In genomic region chr22:37294747-37295146, GRCh38 we compare ENCODE assay signal across 25 cellular contexts. TPM values are rescaled to one million over a fixed set of nuclear protein-coding genes. Genes with fewer than 3 reads are reported as not detected.
DNase-seq lines count a peak whose midpoint lies in the region; ATAC-seq and TF ChIP-seq lines count a peak whose summit lies in the region.
"Had no signal": no experiment of that assay in that cellular context is flagged by ENCODE, and none has a peak within 500 bp of the region (broad histone marks: within the 10 kb centered on the region; RNA-seq: fewer than 3 reads in every experiment).

No MANE protein-coding gene starts in this region.

- no peaks in the 10 kb centered on the region for H3K79me2 ChIP-seq in osteoblast (ENCODE audit: insufficient read depth, low read length)

- H3K27ac ChIP-seq in osteoblast (ENCODE audit: low read depth, low read length) = no peak overlapping the region
- H3K27ac ChIP-seq: colonic mucosa, esophagus squamous epithelium, PC-9 had no signal

- H3K36me3 ChIP-seq in H7 (replicated peaks; ENCODE audit: control insufficient read depth, insufficient read depth, low read length) (no peaks in the 10 kb centered on the region), osteoblast (ENCODE audit: insufficient read depth, low read length) (no peaks in the 10 kb centered on the region), MG63 (no peaks in the 10 kb centered on the region)
- H3K36me3 ChIP-seq: colonic mucosa, esophagus squamous epithelium had no signal

- H3K9me3 ChIP-seq in osteoblast (ENCODE audit: low read depth, low read length) (no peaks in the 10 kb centered on the region), MG63 (no peaks in the 10 kb centered on the region)
- H3K9me3 ChIP-seq: colonic mucosa, esophagus squamous epithelium had no signal

- peaks cover 58% of the 10 kb centered on the region for H3K4me1 Mint-ChIP-seq in activated CD8-positive, alpha-beta memory T cell treated with anti-CD3 and anti-CD28 coated beads, Interleukin-2, amount 10 ng/mL, durations not matched to agents 7 days and 5 days
- H3K4me1 Mint-ChIP-seq in activated T-helper 2 cell treated with anti-CD3 and anti-CD28 coated beads, Interferon-gamma antibody, Interleukin-2, Interleukin-4, amounts not matched to agents 10 μg/mL and 5 μg/mL and 100 μg/mL, durations not matched to agents 14 hours and 24 hours and 36 hours (ENCODE audit: low read depth) = peaks cover 39% of the 10 kb centered on the region
- H3K4me1 Mint-ChIP-seq in natural killer cell treated with Interleukin-12 subunit alpha and Interleukin-12 subunit beta and Interleukin-15 and Interleukin-18, amount 100 ng/mL, for 72 hours (ENCODE audit: low read depth in 2 of 2) = peaks cover 46 to 54% of the 10 kb centered on the region in 2 donors

- H3K4me3 ChIP-seq in H7 (ENCODE audit: insufficient read depth, low read depth, low read length) (no peak overlapping the region), osteoblast (ENCODE audit: insufficient read depth, low read length) (no peak overlapping the region), MG63 (no peak overlapping the region)
- H3K4me3 ChIP-seq: colonic mucosa, esophagus squamous epithelium, K562, PC-9, smooth muscle cell had no signal

- H2AFZ ChIP-seq in osteoblast (ENCODE audit: low read length) = no peak overlapping the region
- H2AFZ ChIP-seq: PC-9 had no signal

- no peak for ATAC-seq in activated CD8-positive, alpha-beta memory T cell treated with anti-CD3 and anti-CD28 coated beads, Interleukin-2, amount 10 ng/mL, durations not matched to agents 7 days and 5 days
- no peak for ATAC-seq in natural killer cell treated with Interleukin-12 subunit alpha and Interleukin-12 subunit beta and Interleukin-15 and Interleukin-18, amount 100 ng/mL, for 72 hours
- ATAC-seq: K562 had no signal

- no peak for DNase-seq in activated CD8-positive, alpha-beta memory T cell treated with anti-CD3 and anti-CD28 coated beads, Interleukin-2, amount 10 ng/mL, durations not matched to agents 7 days and 5 days
- no peak for DNase-seq in activated CD8-positive, alpha-beta memory T cell treated with anti-CD3 and anti-CD28 coated beads, Interleukin-2, amount 50 U/mL, for 4 hours
- DNase-seq in H7 = peak; percentile 64
- no peak for DNase-seq in activated T-helper 2 cell treated with anti-CD3 and anti-CD28 coated beads, Interferon-gamma antibody, Interleukin-2, Interleukin-4, amounts not matched to agents 10 μg/mL and 5 μg/mL and 100 μg/mL, durations not matched to agents 14 hours and 24 hours and 36 hours (ENCODE audit: low spot score)
- peak; percentile 57 for DNase-seq in osteoblast (ENCODE audit: insufficient read length, low spot score, missing footprints)
- DNase-seq in effector CD8-positive, alpha-beta T cell (lab: John Stamatoyannopoulos, UW) = no peak
- DNase-seq in natural killer cell treated with Interleukin-12 subunit alpha and Interleukin-12 subunit beta and Interleukin-15 and Interleukin-18, amount 100 ng/mL, for 72 hours (ENCODE audit: low spot score) = no peak
- no peak for DNase-seq in MG63
- DNase-seq: activated effector memory CD4-positive, alpha-beta T cell treated with anti-CD3 and anti-CD28 coated beads, Interleukin-2, amount 50 U/mL, for 16 hours; anterior cingulate cortex; colonic mucosa; EL; esophagus squamous epithelium; mesendoderm; MM.1S; NCI-H1417 treated with DMSO at 0.1 percent for 48 hours; PC-9; retina; Right ventricle myocardium superior; stimulated activated CD4-positive, alpha-beta T cell treated with anti-CD3 and anti-CD28 coated beads, Interleukin-2, amount 100 ng/mL, for 24 hours had no signal

- peaks cover 67% of the 10 kb centered on the region for H3K36me3 Mint-ChIP-seq in activated CD8-positive, alpha-beta memory T cell treated with anti-CD3 and anti-CD28 coated beads, Interleukin-2, amount 10 ng/mL, durations not matched to agents 7 days and 5 days
- peaks cover 85% of the 10 kb centered on the region for H3K36me3 Mint-ChIP-seq in activated T-helper 2 cell treated with anti-CD3 and anti-CD28 coated beads, Interferon-gamma antibody, Interleukin-2, Interleukin-4, amounts not matched to agents 10 μg/mL and 5 μg/mL and 100 μg/mL, durations not matched to agents 14 hours and 24 hours and 36 hours (ENCODE audit: low read depth)
- H3K36me3 Mint-ChIP-seq in natural killer cell treated with Interleukin-12 subunit alpha and Interleukin-12 subunit beta and Interleukin-15 and Interleukin-18, amount 100 ng/mL, for 72 hours = peaks cover 10% of the 10 kb centered on the region

- no peaks in the 10 kb centered on the region for H3K9me3 Mint-ChIP-seq in activated CD8-positive, alpha-beta memory T cell treated with anti-CD3 and anti-CD28 coated beads, Interleukin-2, amount 10 ng/mL, durations not matched to agents 7 days and 5 days (ENCODE audit: low read depth)
- no peaks in the 10 kb centered on the region for H3K9me3 Mint-ChIP-seq in activated T-helper 2 cell treated with anti-CD3 and anti-CD28 coated beads, Interferon-gamma antibody, Interleukin-2, Interleukin-4, amounts not matched to agents 10 μg/mL and 5 μg/mL and 100 μg/mL, durations not matched to agents 14 hours and 24 hours and 36 hours
- no peaks in the 10 kb centered on the region for H3K9me3 Mint-ChIP-seq in natural killer cell treated with Interleukin-12 subunit alpha and Interleukin-12 subunit beta and Interleukin-15 and Interleukin-18, amount 100 ng/mL, for 72 hours

- TF ChIP-seq CTCF in osteoblast (IDR thresholded peaks at IDR 0.05; ENCODE audit: extremely low read depth, low read depth, low read length) = no peak

- no peaks in the 10 kb centered on the region for H3K27me3 Mint-ChIP-seq in activated CD8-positive, alpha-beta memory T cell treated with anti-CD3 and anti-CD28 coated beads, Interleukin-2, amount 10 ng/mL, durations not matched to agents 7 days and 5 days
- H3K27me3 Mint-ChIP-seq in activated T-helper 2 cell treated with anti-CD3 and anti-CD28 coated beads, Interferon-gamma antibody, Interleukin-2, Interleukin-4, amounts not matched to agents 10 μg/mL and 5 μg/mL and 100 μg/mL, durations not matched to agents 14 hours and 24 hours and 36 hours (ENCODE audit: low read depth) = no peaks in the 10 kb centered on the region
- no peaks in the 10 kb centered on the region for H3K27me3 Mint-ChIP-seq in natural killer cell treated with Interleukin-12 subunit alpha and Interleukin-12 subunit beta and Interleukin-15 and Interleukin-18, amount 100 ng/mL, for 72 hours

- H3K4me3 Mint-ChIP-seq in activated CD8-positive, alpha-beta memory T cell treated with anti-CD3 and anti-CD28 coated beads, Interleukin-2, amount 10 ng/mL, durations not matched to agents 7 days and 5 days = no peak overlapping the region
- no peak overlapping the region for H3K4me3 Mint-ChIP-seq in activated T-helper 2 cell treated with anti-CD3 and anti-CD28 coated beads, Interferon-gamma antibody, Interleukin-2, Interleukin-4, amounts not matched to agents 10 μg/mL and 5 μg/mL and 100 μg/mL, durations not matched to agents 14 hours and 24 hours and 36 hours (ENCODE audit: low read depth)
- H3K4me3 Mint-ChIP-seq in natural killer cell treated with Interleukin-12 subunit alpha and Interleukin-12 subunit beta and Interleukin-15 and Interleukin-18, amount 100 ng/mL, for 72 hours = no peak overlapping the region

- H3K27ac Mint-ChIP-seq in activated CD8-positive, alpha-beta memory T cell treated with anti-CD3 and anti-CD28 coated beads, Interleukin-2, amount 10 ng/mL, durations not matched to agents 7 days and 5 days = peak overlapping the region; percentile 57
- peak overlapping the region; percentile 58 for H3K27ac Mint-ChIP-seq in activated T-helper 2 cell treated with anti-CD3 and anti-CD28 coated beads, Interferon-gamma antibody, Interleukin-2, Interleukin-4, amounts not matched to agents 10 μg/mL and 5 μg/mL and 100 μg/mL, durations not matched to agents 14 hours and 24 hours and 36 hours
- H3K27ac Mint-ChIP-seq in natural killer cell treated with Interleukin-12 subunit alpha and Interleukin-12 subunit beta and Interleukin-15 and Interleukin-18, amount 100 ng/mL, for 72 hours = peak overlapping the region in 1 of 2 donors; percentile 36

- H3K4me2 ChIP-seq in osteoblast (ENCODE audit: insufficient read depth, low read length) = no peak overlapping the region
- H3K4me2 ChIP-seq: PC-9, smooth muscle cell had no signal

- intact Hi-C loops in activated T-helper 2 cell treated with anti-CD3 and anti-CD28 coated beads, Interferon-gamma antibody, Interleukin-2, Interleukin-4, amounts not matched to agents 10 μg/mL and 5 μg/mL and 100 μg/mL, durations not matched to agents 14 hours and 24 hours and 36 hours (cut with micrococcal nuclease) = no loop called here

- CTCF ChIA-PET in activated CD8-positive, alpha-beta memory T cell treated with anti-CD3 and anti-CD28 coated beads, Interleukin-2, amount 10 ng/mL, durations not matched to agents 7 days and 5 days (lab: Charles Lee) = no interaction called here

- no peaks in the 10 kb centered on the region for H3K4me1 ChIP-seq in osteoblast (ENCODE audit: insufficient read depth, low read length)
- H3K4me1 ChIP-seq: colonic mucosa, esophagus squamous epithelium had no signal

- no peaks in the 10 kb centered on the region for H4K20me1 ChIP-seq in osteoblast (ENCODE audit: insufficient read depth, low read length)

- H3K27me3 ChIP-seq in H7 (ENCODE audit: control insufficient read depth, insufficient read depth, low read length) (no peaks in the 10 kb centered on the region), osteoblast (ENCODE audit: insufficient read depth, low read length) (no peaks in the 10 kb centered on the region), MG63 (no peaks in the 10 kb centered on the region)
- H3K27me3 ChIP-seq: colonic mucosa had no signal

RNA-seq across cellular contexts. Expression of gene CYTH4, which starts 12.4 kb away (rescaled TPM):
- 100 to 1,000 TPM in 1 of 2 experiments, 10 to 100 TPM in 1; 97.8 to 123 TPM for total RNA-seq in activated CD8-positive, alpha-beta memory T cell treated with anti-CD3 and anti-CD28 coated beads, Interleukin-2, amount 10 ng/mL, durations not matched to agents 7 days and 5 days
- not detected in 2 replicates for total RNA-seq in H7 (2014; rRNA removed; shearing (Covaris generic))
- total RNA-seq in activated T-helper 2 cell treated with anti-CD3 and anti-CD28 coated beads, Interferon-gamma antibody, Interleukin-2, Interleukin-4, amounts not matched to agents 10 μg/mL and 5 μg/mL and 100 μg/mL, durations not matched to agents 14 hours and 24 hours and 36 hours = 45.9 and 49.8 TPM in 2 replicates
- 0.59 and 0.72 TPM in 2 replicates for total RNA-seq in osteoblast
- 10 to 100 TPM; 36.0 to 41.1 TPM for total RNA-seq in natural killer cell treated with Interleukin-12 subunit alpha and Interleukin-12 subunit beta and Interleukin-15 and Interleukin-18, amount 100 ng/mL, for 72 hours
- total RNA-seq in MG63 (2014; rRNA removed; shearing (Covaris generic); ENCODE audit: low replicate concordance) = 0.36 TPM in 1 of 2 replicates, not detected in the other
- total RNA-seq: A673, myocyte, osteocyte, PC-9, smooth muscle cell had no signal

RNA-seq across cellular contexts. Expression of gene RAC2, which starts 50.7 kb away (rescaled TPM):
- total RNA-seq in activated CD8-positive, alpha-beta memory T cell treated with anti-CD3 and anti-CD28 coated beads, Interleukin-2, amount 10 ng/mL, durations not matched to agents 7 days and 5 days = 100 to 1,000 TPM; 834 to 907 TPM
- total RNA-seq in H7 (2014; rRNA removed; shearing (Covaris generic)) = 9.4 and 9.6 TPM in 2 replicates
- 499 and 506 TPM in 2 replicates for total RNA-seq in activated T-helper 2 cell treated with anti-CD3 and anti-CD28 coated beads, Interferon-gamma antibody, Interleukin-2, Interleukin-4, amounts not matched to agents 10 μg/mL and 5 μg/mL and 100 μg/mL, durations not matched to agents 14 hours and 24 hours and 36 hours
- total RNA-seq in osteoblast = 13.6 and 14.5 TPM in 2 replicates
- total RNA-seq in natural killer cell treated with Interleukin-12 subunit alpha and Interleukin-12 subunit beta and Interleukin-15 and Interleukin-18, amount 100 ng/mL, for 72 hours = 1,000 to 10,000 TPM in 1 of 2 donors, 100 to 1,000 TPM in 1; 666 to 1,078 TPM
- total RNA-seq in MG63 (2014; rRNA removed; shearing (Covaris generic); ENCODE audit: low replicate concordance) = not detected in 2 replicates
- total RNA-seq: myocyte, osteocyte had no signal

Comparison
In these comparisons a context has a peak if more than half of its experiments do, and no peak if none do; other contexts are left out.
1. DNase-seq: peak in H7 (single experiment) and osteoblast (single experiment); none in activated CD8-positive, alpha-beta memory T cell treated with anti-CD3 and anti-CD28 coated beads, Interleukin-2, amount 10 ng/mL, durations not matched to agents 7 days and 5 days (single experiment), activated CD8-positive, alpha-beta memory T cell treated with anti-CD3 and anti-CD28 coated beads, Interleukin-2, amount 50 U/mL, for 4 hours (single experiment), activated T-helper 2 cell treated with anti-CD3 and anti-CD28 coated beads, Interferon-gamma antibody, Interleukin-2, Interleukin-4, amounts not matched to agents 10 μg/mL and 5 μg/mL and 100 μg/mL, durations not matched to agents 14 hours and 24 hours and 36 hours (single experiment), effector CD8-positive, alpha-beta T cell (single experiment), natural killer cell treated with Interleukin-12 subunit alpha and Interleukin-12 subunit beta and Interleukin-15 and Interleukin-18, amount 100 ng/mL, for 72 hours (single experiment) and MG63 (single experiment).
2. RNA of gene CYTH4, which starts 12.4 kb away (total RNA-seq): 97.8 to 123 TPM in activated CD8-positive, alpha-beta memory T cell treated with anti-CD3 and anti-CD28 coated beads, Interleukin-2, amount 10 ng/mL, durations not matched to agents 7 days and 5 days, 45.9 to 49.8 TPM in activated T-helper 2 cell treated with anti-CD3 and anti-CD28 coated beads, Interferon-gamma antibody, Interleukin-2, Interleukin-4, amounts not matched to agents 10 μg/mL and 5 μg/mL and 100 μg/mL, durations not matched to agents 14 hours and 24 hours and 36 hours and 36.0 to 41.1 TPM in natural killer cell treated with Interleukin-12 subunit alpha and Interleukin-12 subunit beta and Interleukin-15 and Interleukin-18, amount 100 ng/mL, for 72 hours; 0.59 to 0.72 TPM in osteoblast, 0.36 TPM in MG63 and not detected in H7; every median in the first group is over 10 times any median in the second.
3. RNA of gene RAC2, which starts 50.7 kb away (total RNA-seq): 666 to 1,078 TPM in natural killer cell treated with Interleukin-12 subunit alpha and Interleukin-12 subunit beta and Interleukin-15 and Interleukin-18, amount 100 ng/mL, for 72 hours, 834 to 907 TPM in activated CD8-positive, alpha-beta memory T cell treated with anti-CD3 and anti-CD28 coated beads, Interleukin-2, amount 10 ng/mL, durations not matched to agents 7 days and 5 days and 499 to 506 TPM in activated T-helper 2 cell treated with anti-CD3 and anti-CD28 coated beads, Interferon-gamma antibody, Interleukin-2, Interleukin-4, amounts not matched to agents 10 μg/mL and 5 μg/mL and 100 μg/mL, durations not matched to agents 14 hours and 24 hours and 36 hours; 13.6 to 14.5 TPM in osteoblast, 9.4 to 9.6 TPM in H7 and not detected in MG63; every median in the first group is over 10 times any median in the second.